In the genomic region with DNA sequence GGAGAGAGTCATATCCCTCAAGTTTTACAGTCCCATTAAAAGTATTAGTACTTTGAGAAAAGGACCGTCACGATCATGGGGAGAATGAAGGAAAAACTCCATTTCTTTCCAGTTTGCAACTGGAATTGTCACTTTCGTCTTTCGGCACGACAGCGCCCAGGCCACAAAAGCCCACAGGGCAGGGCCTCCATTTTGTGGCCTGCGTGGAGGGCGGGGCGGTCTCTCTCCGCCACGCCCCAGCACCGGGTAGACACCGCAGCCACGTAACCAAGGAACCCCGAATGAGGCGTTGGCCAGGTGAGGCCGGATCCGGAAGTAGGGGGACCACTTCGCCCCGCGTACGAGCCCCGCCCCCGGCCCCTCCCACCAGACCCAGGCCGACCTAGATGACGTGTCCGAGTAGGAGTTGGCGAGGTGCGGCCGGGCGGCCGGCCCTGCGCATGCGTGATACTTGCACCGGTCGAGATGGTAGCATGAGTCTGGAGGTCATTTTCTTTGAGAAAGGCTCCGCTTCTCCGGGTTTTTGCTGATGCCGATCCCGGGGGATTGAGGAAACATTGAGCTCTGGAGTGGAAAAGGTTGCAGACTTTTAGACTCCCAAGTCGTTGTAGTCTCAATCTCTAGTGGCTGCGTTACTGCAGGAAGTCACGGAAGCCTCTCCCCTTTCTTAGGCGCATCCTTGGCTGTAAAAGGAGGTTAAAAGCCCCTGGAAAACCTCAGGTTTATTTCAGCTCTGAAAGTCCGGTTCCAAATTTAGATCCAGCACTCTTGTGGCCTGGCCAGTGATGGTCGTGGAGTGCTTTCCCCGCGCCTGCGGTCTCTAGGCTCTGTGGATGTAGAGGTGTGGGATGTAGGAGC, we compare ENCODE assay signal across 8 cellular contexts. TPM values are rescaled to one million over a fixed set of nuclear protein-coding genes. Genes with fewer than 3 reads are reported as not detected.
DNase-seq lines count a peak whose midpoint lies in the region; ATAC-seq and TF ChIP-seq lines count a peak whose summit lies in the region.

No MANE protein-coding gene starts in this region.

- H3K4me3 ChIP-seq in SK-N-SH (ENCODE audit: low read depth in 2 of 2, low read length in 1 of 2), result peak overlapping the region; percentile 57 to 63

- CTCF ChIA-PET in SK-N-SH (lab: Yijun Ruan, JAX), result interaction anchor here (1.1 to 1.2 kb wide), 2 partner anchors 10 to 62 kb away, joined by 5 to 6 read pairs; no protein-coding TSS in a partner anchor

- peaks cover 24% of the 10 kb centered on the region for H3K79me2 ChIP-seq in SK-N-SH (ENCODE audit: insufficient read depth)

- H3K4me3 Mint-ChIP-seq in HFFc6, result peak overlapping the region; percentile 88

- H2AFZ ChIP-seq in SK-N-SH (ENCODE audit: low read depth), result peak overlapping the region; percentile 92

- H3K9ac ChIP-seq in SK-N-SH, result peak overlapping the region; percentile 68

- H3K27me3 Mint-ChIP-seq in HFFc6 (ENCODE audit: insufficient read depth), result peaks cover 8% of the 10 kb centered on the region

- peaks cover 11% of the 10 kb centered on the region for H3F3A ChIP-seq in SK-N-SH (replicated peaks; ENCODE audit: insufficient read depth)

- H3K27ac ChIP-seq in SK-N-SH (ENCODE audit: low read depth in 2 of 2, low read length in 1 of 2) (peak overlapping the region; percentile 81 to 96), temporal lobe (ENCODE audit: low read depth, low read length) (peak overlapping the region; percentile 80)

- H3K36me3 Mint-ChIP-seq in HFFc6 (ENCODE audit: low read depth), result peaks cover 18% of the 10 kb centered on the region
- peaks cover 33 to 43% of the 10 kb centered on the region in 2 donors for H3K36me3 Mint-ChIP-seq in activated naive CD4-positive, alpha-beta T cell treated with anti-CD3 and anti-CD28 coated beads, Interleukin-2, amount 50 U/mL, for 72 hours

- H3K4me1 ChIP-seq in SK-N-SH (ENCODE audit: control insufficient read depth in 1 of 2, insufficient read depth in 2 of 2, low read depth in 1 of 2, low read length in 1 of 2), result peaks cover 5 to 23% of the 10 kb centered on the region in 2 experiments; a peak in 3 of 4 replicates

- no peak for TF ChIP-seq CTCF in HFFc6 (IDR thresholded peaks at IDR 0.05)
- no peak for TF ChIP-seq CTCF in SK-N-SH (IDR thresholded peaks at IDR 0.05)

- peak overlapping the region; percentile 91 for H3K4me2 ChIP-seq in SK-N-SH

- H3K9me3 Mint-ChIP-seq in HFFc6, result peaks cover 6% of the 10 kb centered on the region; the same call in 1 of the 2 replicates
- H3K9me3 Mint-ChIP-seq in activated naive CD4-positive, alpha-beta T cell treated with anti-CD3 and anti-CD28 coated beads, Interleukin-2, amount 50 U/mL, for 72 hours, result peaks cover 0 to 8% of the 10 kb centered on the region in 2 donors

- no peak for TF ChIP-seq RAD21 in SK-N-SH (IDR thresholded peaks at IDR 0.05; ENCODE audit: low read length)

- 4% methylated on average over 23 of the region's 49 CpGs for WGBS in SK-N-SH (ENCODE audit: low lambda C conversion rate)

- H4K20me1 ChIP-seq in SK-N-SH (ENCODE audit: insufficient read depth), result peaks cover 11% of the 10 kb centered on the region; the same call in 1 of the 2 replicates

- H3K9me3 ChIP-seq in SK-N-SH, result no peaks in the 10 kb centered on the region

- H3K36me3 ChIP-seq in SK-N-SH (replicated peaks in 1 of 2; ENCODE audit: control insufficient read depth in 1 of 2, insufficient read depth in 2 of 2, low read length in 1 of 2), result no peaks in the 10 kb centered on the region

- peaks cover 61% of the 10 kb centered on the region for H3K4me1 Mint-ChIP-seq in HFFc6 (ENCODE audit: low read depth)

- peak; percentile 78 to 85 for ATAC-seq in activated naive CD4-positive, alpha-beta T cell treated with anti-CD3 and anti-CD28 coated beads, Interleukin-2, amount 50 U/mL, for 72 hours

- no peaks in the 10 kb centered on the region for H3K9me2 ChIP-seq in SK-N-SH

- POLR2A ChIA-PET in SK-N-SH (lab: Yijun Ruan, JAX), result no interaction called here

- H3K27me3 ChIP-seq in SK-N-SH (ENCODE audit: insufficient read depth), result no peaks in the 10 kb centered on the region

- DNase-seq in GM04504 (ENCODE audit: low read depth), result peak; percentile 88
- DNase-seq in HFFc6, result peak; percentile 96
- DNase-seq in NCI-H1092 (lab: John Stamatoyannopoulos, UW), result peak; percentile 98
- peak; percentile 96 for DNase-seq in SK-N-SH
- peak; percentile 92 to 96 for DNase-seq in activated naive CD4-positive, alpha-beta T cell treated with anti-CD3 and anti-CD28 coated beads, Interleukin-2, amount 50 U/mL, for 72 hours (ENCODE audit: low spot score in 2 of 2)
- peak; percentile 98 for DNase-seq in glomerular visceral epithelial cell (ENCODE audit: extremely low spot score)
- DNase-seq in occipital lobe (lab: John Stamatoyannopoulos, UW), result peak; percentile 93

- TF ChIP-seq EP300 in SK-N-SH (IDR thresholded peaks at IDR 0.05; ENCODE audit: borderline replicate concordance in 1 of 2, low read depth in 1 of 2, low read length in 1 of 2), result no peak

- H3K27ac Mint-ChIP-seq in HFFc6, result peak overlapping the region; percentile 93
- peak overlapping the region; percentile 94 to 96 for H3K27ac Mint-ChIP-seq in activated naive CD4-positive, alpha-beta T cell treated with anti-CD3 and anti-CD28 coated beads, Interleukin-2, amount 50 U/mL, for 72 hours

TF ChIP-seq in SK-N-SH, 30 proteins besides CTCF, POLR2A, EP300 and RAD21 (continues in another document):
- TF ChIP-seq GABPA (IDR thresholded peaks at IDR 0.05; ENCODE audit: low read depth), result peak; percentile 90
- TF ChIP-seq, protein P1, sequence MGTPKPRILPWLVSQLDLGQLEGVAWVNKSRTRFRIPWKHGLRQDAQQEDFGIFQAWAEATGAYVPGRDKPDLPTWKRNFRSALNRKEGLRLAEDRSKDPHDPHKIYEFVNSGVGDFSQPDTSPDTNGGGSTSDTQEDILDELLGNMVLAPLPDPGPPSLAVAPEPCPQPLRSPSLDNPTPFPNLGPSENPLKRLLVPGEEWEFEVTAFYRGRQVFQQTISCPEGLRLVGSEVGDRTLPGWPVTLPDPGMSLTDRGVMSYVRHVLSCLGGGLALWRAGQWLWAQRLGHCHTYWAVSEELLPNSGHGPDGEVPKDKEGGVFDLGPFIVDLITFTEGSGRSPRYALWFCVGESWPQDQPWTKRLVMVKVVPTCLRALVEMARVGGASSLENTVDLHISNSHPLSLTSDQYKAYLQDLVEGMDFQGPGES (IDR thresholded peaks at IDR 0.05; ENCODE audit: low read depth, low read length), result no peak
- no peak for TF ChIP-seq SMC3 (IDR thresholded peaks at IDR 0.05; ENCODE audit: low read depth, low read length)
- no peak for TF ChIP-seq CHD2 (IDR thresholded peaks at IDR 0.05; ENCODE audit: low read length, partially characterized antibody)
- TF ChIP-seq SIN3A (IDR thresholded peaks at IDR 0.05; ENCODE audit: borderline replicate concordance, low read depth, low read length), result peak; percentile 73; the same call in 1 of the 2 replicates
- TF ChIP-seq, protein P2, sequence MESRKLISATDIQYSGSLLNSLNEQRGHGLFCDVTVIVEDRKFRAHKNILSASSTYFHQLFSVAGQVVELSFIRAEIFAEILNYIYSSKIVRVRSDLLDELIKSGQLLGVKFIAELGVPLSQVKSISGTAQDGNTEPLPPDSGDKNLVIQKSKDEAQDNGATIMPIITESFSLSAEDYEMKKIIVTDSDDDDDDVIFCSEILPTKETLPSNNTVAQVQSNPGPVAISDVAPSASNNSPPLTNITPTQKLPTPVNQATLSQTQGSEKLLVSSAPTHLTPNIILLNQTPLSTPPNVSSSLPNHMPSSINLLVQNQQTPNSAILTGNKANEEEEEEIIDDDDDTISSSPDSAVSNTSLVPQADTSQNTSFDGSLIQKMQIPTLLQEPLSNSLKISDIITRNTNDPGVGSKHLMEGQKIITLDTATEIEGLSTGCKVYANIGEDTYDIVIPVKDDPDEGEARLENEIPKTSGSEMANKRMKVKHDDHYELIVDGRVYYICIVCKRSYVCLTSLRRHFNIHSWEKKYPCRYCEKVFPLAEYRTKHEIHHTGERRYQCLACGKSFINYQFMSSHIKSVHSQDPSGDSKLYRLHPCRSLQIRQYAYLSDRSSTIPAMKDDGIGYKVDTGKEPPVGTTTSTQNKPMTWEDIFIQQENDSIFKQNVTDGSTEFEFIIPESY (IDR thresholded peaks at IDR 0.05; ENCODE audit: borderline replicate concordance, low read depth), result no peak
- TF ChIP-seq ELF1 (IDR thresholded peaks at IDR 0.05), result peak; percentile 77
- TF ChIP-seq RXRA (IDR thresholded peaks at IDR 0.05; ENCODE audit: borderline replicate concordance, low read depth), result no peak
- no peak; the same call in 1 of the 2 replicates for TF ChIP-seq RFX5 (IDR thresholded peaks at IDR 0.05; ENCODE audit: low read length)
- no peak for TF ChIP-seq FOXM1 (IDR thresholded peaks at IDR 0.05; ENCODE audit: low read depth)
- TF ChIP-seq, protein P3, sequence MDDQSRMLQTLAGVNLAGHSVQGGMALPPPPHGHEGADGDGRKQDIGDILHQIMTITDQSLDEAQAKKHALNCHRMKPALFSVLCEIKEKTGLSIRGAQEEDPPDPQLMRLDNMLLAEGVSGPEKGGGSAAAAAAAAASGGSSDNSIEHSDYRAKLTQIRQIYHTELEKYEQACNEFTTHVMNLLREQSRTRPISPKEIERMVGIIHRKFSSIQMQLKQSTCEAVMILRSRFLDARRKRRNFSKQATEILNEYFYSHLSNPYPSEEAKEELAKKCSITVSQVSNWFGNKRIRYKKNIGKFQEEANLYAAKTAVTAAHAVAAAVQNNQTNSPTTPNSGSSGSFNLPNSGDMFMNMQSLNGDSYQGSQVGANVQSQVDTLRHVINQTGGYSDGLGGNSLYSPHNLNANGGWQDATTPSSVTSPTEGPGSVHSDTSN (IDR thresholded peaks at IDR 0.05), result no peak
- no peak for TF ChIP-seq MEF2A (IDR thresholded peaks at IDR 0.05; ENCODE audit: borderline replicate concordance, low read depth)
- peak; percentile 67; the same call in 1 of the 2 replicates for TF ChIP-seq TAF1 (IDR thresholded peaks at IDR 0.05; ENCODE audit: borderline replicate concordance, low read depth, low read length)
- TF ChIP-seq, protein P4, sequence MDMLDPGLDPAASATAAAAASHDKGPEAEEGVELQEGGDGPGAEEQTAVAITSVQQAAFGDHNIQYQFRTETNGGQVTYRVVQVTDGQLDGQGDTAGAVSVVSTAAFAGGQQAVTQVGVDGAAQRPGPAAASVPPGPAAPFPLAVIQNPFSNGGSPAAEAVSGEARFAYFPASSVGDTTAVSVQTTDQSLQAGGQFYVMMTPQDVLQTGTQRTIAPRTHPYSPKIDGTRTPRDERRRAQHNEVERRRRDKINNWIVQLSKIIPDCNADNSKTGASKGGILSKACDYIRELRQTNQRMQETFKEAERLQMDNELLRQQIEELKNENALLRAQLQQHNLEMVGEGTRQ (IDR thresholded peaks at IDR 0.05; ENCODE audit: borderline replicate concordance, low read depth, low read length), result no peak
- TF ChIP-seq GATA2 (CRISPR knock-in tag; IDR thresholded peaks at IDR 0.05), result no peak

RNA-seq across cellular contexts. Expression of a gene that starts 2.7 kb away (rescaled TPM):
- 100 to 1,000 TPM; 101 to 127 (median 122) TPM for total RNA-seq in HFFc6 (2021; fragmentation: NEBNext Ultra II Directional; extraction: Animal tissue kit (Norgen Biotek cat#: 25700))
- 49.8 and 69.8 TPM in 2 replicates for polyA plus RNA-seq in SK-N-SH (2012; rRNA removed)
- polyA plus RNA-seq in SK-N-SH (2012; cell fraction: cytosol; rRNA removed), result 72.1 and 72.2 TPM in 2 replicates
- polyA plus RNA-seq in SK-N-SH (2012; cell fraction: nucleus; rRNA removed), result 17.5 and 47.6 TPM in 2 replicates
- 10 to 100 TPM; 44.0 to 49.0 TPM for total RNA-seq in activated naive CD4-positive, alpha-beta T cell treated with anti-CD3 and anti-CD28 coated beads, Interleukin-2, amount 50 U/mL, for 72 hours
- 129 TPM for total RNA-seq in occipital lobe
- 102 TPM for total RNA-seq in temporal lobe

Comparison
In these comparisons a context has a peak if more than half of its experiments do, and no peak if none do; other contexts are left out.
1. Peak in every context shown above with its lines: DNase-seq, ATAC-seq, H3K4me3 ChIP-seq and H3K27ac ChIP-seq.